ENCODE assay signal across 8 cellular contexts in the genomic region with DNA sequence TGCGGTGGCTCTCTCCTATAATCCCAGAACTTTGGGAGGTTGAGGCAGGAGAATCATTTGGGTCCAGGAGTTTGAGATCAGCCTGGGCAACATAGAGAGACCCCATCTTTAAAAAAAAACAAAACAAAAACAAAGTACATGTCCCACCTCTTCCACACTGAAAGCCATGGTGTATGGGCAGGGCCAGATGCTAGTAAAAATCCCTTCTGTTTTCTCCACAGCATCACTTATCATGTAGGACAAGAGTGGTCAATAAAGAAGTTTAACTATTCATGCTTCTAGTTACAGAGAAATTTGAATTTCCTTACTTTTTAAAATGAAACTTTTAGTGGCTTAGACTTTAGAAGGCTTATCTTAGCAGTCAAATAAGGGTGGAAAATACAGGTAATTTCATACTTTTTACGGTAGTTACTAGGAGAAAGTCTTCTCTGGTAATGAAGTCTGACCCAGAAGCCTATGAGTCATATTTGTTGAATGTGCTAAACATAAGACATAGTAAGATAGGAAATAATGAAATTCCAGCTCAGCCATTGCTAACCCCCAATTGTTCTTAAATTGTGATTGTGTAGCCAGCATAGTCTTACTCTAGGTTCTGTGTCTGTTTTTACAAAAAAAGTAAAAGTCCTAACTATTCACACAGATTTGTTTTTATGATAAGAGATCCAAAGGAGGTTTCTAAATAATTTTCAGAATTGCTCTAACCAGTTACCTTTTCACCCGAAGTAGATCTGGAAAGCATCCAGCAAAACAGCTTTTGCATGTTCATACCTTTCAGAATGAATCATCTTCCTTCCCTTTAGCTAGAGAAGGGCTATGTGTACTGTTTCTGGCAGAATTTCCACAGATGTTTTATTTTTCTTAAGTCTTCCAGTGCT. TPM values are rescaled to one million over a fixed set of nuclear protein-coding genes. Genes with fewer than 3 reads are reported as not detected.
DNase-seq lines count a peak whose midpoint lies in the region; ATAC-seq, FAIRE-seq and TF ChIP-seq lines count a peak whose summit lies in the region.

No MANE protein-coding gene starts in this region.

- intact Hi-C loops in left cardiac atrium (cut with DNase I) = no loop called here

- ATAC-seq in left cardiac atrium (peak; percentile 23 to 92), HG03442 (IDR thresholded peaks at IDR 0.05; ENCODE audit: unreplicated experiment) (peak; percentile 64), HG03159 (IDR thresholded peaks at IDR 0.05; ENCODE audit: unreplicated experiment) (no peak)

- H3K9me3 ChIP-seq in right atrium auricular region (no peaks in the 10 kb centered on the region), astrocyte (ENCODE audit: insufficient read depth, low read depth, low read length) (no peaks in the 10 kb centered on the region)

- peaks cover 7% of the 10 kb centered on the region for H3K36me3 Mint-ChIP-seq in astrocyte (ENCODE audit: low read depth, unreplicated experiment)
- peaks cover 10% of the 10 kb centered on the region for H3K36me3 Mint-ChIP-seq in mesothelial cell of epicardium

- H3K27ac ChIP-seq in right atrium auricular region (peak overlapping the region in 1 of 2 donors; percentile 54), astrocyte (ENCODE audit: low read depth, low read length) (peak overlapping the region; percentile 78)

- H3K4me2 ChIP-seq in astrocyte (ENCODE audit: low read length) = peak overlapping the region; percentile 85

- H3K9me3 Mint-ChIP-seq in astrocyte (ENCODE audit: unreplicated experiment) (no peaks in the 10 kb centered on the region), mesothelial cell of epicardium (no peaks in the 10 kb centered on the region)

- H4K20me1 ChIP-seq in astrocyte (ENCODE audit: insufficient read depth, low read length) = no peaks in the 10 kb centered on the region

- no peaks in the 10 kb centered on the region for H3K79me2 ChIP-seq in astrocyte (ENCODE audit: insufficient read depth, low read length)

- H3K4me3 ChIP-seq in right atrium auricular region (no peak overlapping the region), astrocyte (ENCODE audit: insufficient read depth, low read depth, low read length) (peak overlapping the region; percentile 42)

- no peak for TF ChIP-seq CTCF in right atrium auricular region (IDR thresholded peaks at IDR 0.05)
- no peak for TF ChIP-seq CTCF in astrocyte (IDR thresholded peaks at IDR 0.05; ENCODE audit: insufficient read depth, low read depth, low read length)
- no peak for TF ChIP-seq CTCF in mesothelial cell of epicardium (IDR thresholded peaks at IDR 0.05; ENCODE audit: unreplicated experiment)

- H3K27me3 Mint-ChIP-seq in astrocyte (ENCODE audit: low read depth, unreplicated experiment) (no peaks in the 10 kb centered on the region), mesothelial cell of epicardium (ENCODE audit: low read depth) (no peaks in the 10 kb centered on the region)

- H3K36me3 ChIP-seq in right atrium auricular region (peaks cover 5% of the 10 kb centered on the region), astrocyte (ENCODE audit: insufficient read depth, low read length) (peaks cover 8% of the 10 kb centered on the region)

- FAIRE-seq in astrocyte (lab: Jason Lieb, UNC) = peak; percentile 98

- peaks cover 23% of the 10 kb centered on the region for H3K4me1 Mint-ChIP-seq in astrocyte (ENCODE audit: low read depth, unreplicated experiment)
- peaks cover 43% of the 10 kb centered on the region for H3K4me1 Mint-ChIP-seq in mesothelial cell of epicardium

- DNase-seq in left cardiac atrium = no peak
- DNase-seq in right atrium auricular region (ENCODE audit: low spot score) = no peak
- DNase-seq in astrocyte (ENCODE audit: low read depth) = peak; percentile 91
- no peak for DNase-seq in mesothelial cell of epicardium (ENCODE audit: low spot score in 2 of 2, unreplicated experiment in 2 of 2)
- DNase-seq in activated effector memory CD4-positive, alpha-beta T cell treated with Interleukin-2 at 50 U/mL for 16 hours = no peak
- DNase-seq in COLO668 (lab: John Stamatoyannopoulos, UW; ENCODE audit: unreplicated experiment) = no peak

- no peaks in the 10 kb centered on the region for H3K27me3 ChIP-seq in right atrium auricular region
- no peaks in the 10 kb centered on the region for H3K27me3 ChIP-seq in astrocyte (ENCODE audit: insufficient read depth, low read length)

- H3K4me3 Mint-ChIP-seq in astrocyte (ENCODE audit: unreplicated experiment) = peak overlapping the region; percentile 54
- H3K4me3 Mint-ChIP-seq in mesothelial cell of epicardium = peak overlapping the region; percentile 40

- H3K9ac ChIP-seq in astrocyte (ENCODE audit: low read length) = peak overlapping the region; percentile 58

- H2AFZ ChIP-seq in astrocyte (ENCODE audit: low read depth, low read length) = no peak overlapping the region

- H3K27ac Mint-ChIP-seq in astrocyte (ENCODE audit: unreplicated experiment) = peak overlapping the region; percentile 94
- H3K27ac Mint-ChIP-seq in mesothelial cell of epicardium = peak overlapping the region; percentile 94

- peaks cover 0 to 14% of the 10 kb centered on the region in 2 donors for H3K4me1 ChIP-seq in right atrium auricular region
- H3K4me1 ChIP-seq in astrocyte (ENCODE audit: insufficient read depth, low read length) = peaks cover 17% of the 10 kb centered on the region

RNA-seq across cellular contexts. Expression of a gene that starts 16.4 kb away (rescaled TPM):
- 10 to 100 TPM; 17.5 to 18.1 TPM for total RNA-seq in left cardiac atrium
- 10 to 100 TPM; 13.4 to 23.7 TPM for total RNA-seq in right atrium auricular region
- total RNA-seq in astrocyte = 38.5 and 40.8 TPM in 2 replicates
- total RNA-seq in mesothelial cell of epicardium = 75.4 to 77.1 TPM (median 76.0 TPM) in 3 replicates

RNA-seq across cellular contexts. Expression of a gene that starts 56.3 kb away (rescaled TPM):
- 10 to 100 TPM; 15.5 to 16.3 TPM for total RNA-seq in left cardiac atrium
- total RNA-seq in right atrium auricular region = 1 to 10 TPM; 7.8 to 8.7 TPM
- 32.0 and 40.7 TPM in 2 replicates for total RNA-seq in astrocyte
- 22.0 to 22.7 TPM (median 22.6 TPM) in 3 replicates for total RNA-seq in mesothelial cell of epicardium
